Comparison of ENCODE assay signal across 8 cellular contexts in the genomic region with DNA sequence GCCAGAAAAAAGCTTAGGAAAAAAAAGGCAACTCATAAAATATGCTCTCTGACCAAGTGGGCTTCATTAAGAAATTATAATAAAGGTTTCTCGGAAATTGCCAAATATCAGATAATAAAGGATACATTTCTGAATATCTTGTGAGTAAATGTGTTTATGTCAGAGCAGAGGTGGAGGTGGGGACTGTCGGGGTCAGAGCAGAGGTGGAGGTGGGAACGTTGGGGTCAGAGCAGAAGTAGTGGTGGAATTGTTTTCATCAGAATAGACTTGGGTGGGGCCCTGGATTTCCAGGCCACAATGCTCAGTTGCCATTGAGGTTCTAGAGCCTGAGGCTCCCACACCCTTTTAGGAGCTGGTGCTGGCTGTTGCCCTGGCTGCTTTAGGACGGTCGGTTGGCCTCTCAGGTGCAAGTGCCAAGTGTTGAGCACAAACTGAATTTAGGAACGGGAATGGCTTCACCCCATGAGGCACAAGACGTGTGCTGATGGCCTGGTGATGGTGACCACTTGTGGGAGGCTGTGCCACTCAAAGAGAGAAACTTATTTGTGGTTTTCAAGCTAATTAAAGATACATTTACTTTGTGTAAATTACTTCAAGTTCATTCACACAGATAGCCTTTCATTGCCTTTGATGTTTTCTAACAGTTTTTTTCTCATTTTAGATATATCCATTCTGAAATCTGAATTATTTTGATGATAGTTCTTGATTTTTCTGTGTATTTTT.
DNase-seq lines count a peak whose midpoint lies in the region; ATAC-seq and TF ChIP-seq lines count a peak whose summit lies in the region.

No MANE protein-coding gene starts in this region.

- TF ChIP-seq CTCF in adrenal gland (IDR thresholded peaks at IDR 0.05) = no peak
- TF ChIP-seq CTCF in testis (IDR thresholded peaks at IDR 0.05) = no peak

- H3K36me3 Mint-ChIP-seq in activated T-cell treated with anti-CD3 and anti-CD28 coated beads, Interleukin-2, amount 50 U/mL, for 4 hours (ENCODE audit: insufficient read depth) = peaks cover 11% of the 10 kb centered on the region
- H3K36me3 Mint-ChIP-seq in immature natural killer cell = peaks cover 9 to 13% (median 10%) of the 10 kb centered on the region in 3 donors

- intact Hi-C loops in adrenal gland (cut with DNase I) (no loop called here), testis (cut with DNase I; ENCODE audit: low total_unique reads) (no loop called here)

- H3K79me2 ChIP-seq in Karpas-422 (ENCODE audit: low read length) = peaks cover 8% of the 10 kb centered on the region; the same call in 1 of the 2 replicates

- H4K20me1 ChIP-seq in Karpas-422 (ENCODE audit: insufficient read depth, low read depth, low read length) = no peaks in the 10 kb centered on the region

- H3K27ac ChIP-seq in Karpas-422 (ENCODE audit: low read length) (no peak overlapping the region), adrenal gland (no peak overlapping the region), testis (peak overlapping the region in 1 of 2 donors; percentile 11)

- H3K27me3 ChIP-seq in Karpas-422 (ENCODE audit: low read length) = no peaks in the 10 kb centered on the region
- no peaks in the 10 kb centered on the region for H3K27me3 ChIP-seq in adrenal gland
- H3K27me3 ChIP-seq in testis = no peaks in the 10 kb centered on the region
- no peaks in the 10 kb centered on the region for H3K27me3 ChIP-seq in MG63

- WGBS in adrenal gland, 4 donors = 85 to 89% (median 87%) methylated on average over 7 of the region's 7 CpGs
- WGBS in testis, 2 donors = 75 to 86% methylated on average over 7 of the region's 7 CpGs

- TF ChIP-seq POLR2A in adrenal gland (IDR thresholded peaks at IDR 0.05) = no peak
- TF ChIP-seq POLR2A in testis (IDR thresholded peaks at IDR 0.05) = no peak

- no peaks in the 10 kb centered on the region for H3K9me2 ChIP-seq in Karpas-422 (replicated peaks; ENCODE audit: insufficient read depth, low read length)

- H3K9me3 ChIP-seq in Karpas-422 (ENCODE audit: low read length) = no peaks in the 10 kb centered on the region
- no peaks in the 10 kb centered on the region for H3K9me3 ChIP-seq in adrenal gland (replicated peaks in 1 of 3)
- H3K9me3 ChIP-seq in testis = no peaks in the 10 kb centered on the region
- no peaks in the 10 kb centered on the region for H3K9me3 ChIP-seq in MG63

- H3K36me3 ChIP-seq in Karpas-422 (ENCODE audit: insufficient read depth, low read length) (peaks cover 9% of the 10 kb centered on the region; the same call in 1 of the 2 replicates), adrenal gland (replicated peaks in 1 of 2) (no peaks in the 10 kb centered on the region), testis (ENCODE audit: low read depth, missing control alignments) (no peaks in the 10 kb centered on the region), MG63 (no peaks in the 10 kb centered on the region)

- no peak overlapping the region for H3K4me3 Mint-ChIP-seq in activated T-cell treated with anti-CD3 and anti-CD28 coated beads, Interleukin-2, amount 50 U/mL, for 4 hours
- peak overlapping the region in 3 of 5 donors; percentile 10 to 52 (median 27) for H3K4me3 Mint-ChIP-seq in immature natural killer cell

- H3K9ac ChIP-seq in Karpas-422 (ENCODE audit: low read length) = no peak overlapping the region

- H3K4me3 ChIP-seq in Karpas-422 (ENCODE audit: low read length) (no peak overlapping the region), adrenal gland (no peak overlapping the region), testis (no peak overlapping the region), MG63 (no peak overlapping the region)

- peak overlapping the region; percentile 2 to 89 (median 67) for H3K27ac Mint-ChIP-seq in immature natural killer cell

- no peaks in the 10 kb centered on the region for H3K27me3 Mint-ChIP-seq in activated T-cell treated with anti-CD3 and anti-CD28 coated beads, Interleukin-2, amount 50 U/mL, for 4 hours (ENCODE audit: low read depth)
- H3K27me3 Mint-ChIP-seq in immature natural killer cell (ENCODE audit: low read depth in 3 of 3) = peaks cover 0 to 6% (median 4%) of the 10 kb centered on the region in 3 donors

- ATAC-seq in activated T-cell treated with anti-CD3 and anti-CD28 coated beads, Interleukin-2, amount 50 U/mL, for 4 hours = peak in 1 of 2 donors; percentile 70

- no peak overlapping the region for H2AFZ ChIP-seq in Karpas-422 (ENCODE audit: low read length)

- no peak overlapping the region for H3K4me2 ChIP-seq in Karpas-422 (ENCODE audit: low read depth, low read length, poor library complexity, severe bottlenecking)

- H3K9me3 Mint-ChIP-seq in activated T-cell treated with anti-CD3 and anti-CD28 coated beads, Interleukin-2, amount 50 U/mL, for 4 hours = no peaks in the 10 kb centered on the region
- H3K9me3 Mint-ChIP-seq in immature natural killer cell = peaks cover 0 to 7% (median 0%) of the 10 kb centered on the region in 6 donors

- peak; percentile 15 for DNase-seq in activated T-cell treated with anti-CD3 and anti-CD28 coated beads, Interleukin-2, amount 50 U/mL, for 4 hours
- DNase-seq in activated T-cell treated with anti-CD3 and anti-CD28 coated beads, Interleukin-2, amount 50 U/mL, for 48 hours = no peak
- DNase-seq in Karpas-422 = peak; percentile 67
- DNase-seq in adrenal gland = peak in 5 of 7 donors; percentile 33 to 51 (median 40)
- DNase-seq in immature natural killer cell = peak in 2 of 3 donors; percentile 19 to 25
- DNase-seq in testis = peak; percentile 65
- DNase-seq in MG63 = no peak
- no peak for DNase-seq in COLO829 (ENCODE audit: low spot score)

- H3K4me1 ChIP-seq in Karpas-422 (ENCODE audit: low read length) (peaks cover 12% of the 10 kb centered on the region), adrenal gland (replicated peaks in 1 of 2) (no peaks in the 10 kb centered on the region), testis (peaks cover 6% of the 10 kb centered on the region)

- H3K4me1 Mint-ChIP-seq in activated T-cell treated with anti-CD3 and anti-CD28 coated beads, Interleukin-2, amount 50 U/mL, for 4 hours (ENCODE audit: low read depth) = peaks cover 24% of the 10 kb centered on the region
- H3K4me1 Mint-ChIP-seq in immature natural killer cell = peaks cover 31 to 35% of the 10 kb centered on the region in 2 donors

Comparison
In these comparisons a context has a peak if more than half of its experiments do, and no peak if none do; other contexts are left out.
1. DNase-seq: peak in activated T-cell treated with anti-CD3 and anti-CD28 coated beads, Interleukin-2, amount 50 U/mL, for 4 hours (single experiment), Karpas-422 (single experiment), adrenal gland (5 of 7), immature natural killer cell (2 of 3) and testis (single experiment); none in activated T-cell treated with anti-CD3 and anti-CD28 coated beads, Interleukin-2, amount 50 U/mL, for 48 hours (0 of 2), MG63 (single experiment) and COLO829 (single experiment).